ENCODE assay signal across 1 cellular context in genomic region chr6:32983493-32983848, GRCh38.
TF ChIP-seq lines count a peak whose summit lies in the region.

No MANE protein-coding gene starts in this region.

TF ChIP-seq in IMR-90, 13 proteins besides CTCF, POLR2A, EP300 and RAD21:
- TF ChIP-seq MAFK (IDR thresholded peaks at IDR 0.05; ENCODE audit: low read depth, low read length) (no peak), RFX5 (IDR thresholded peaks at IDR 0.05; ENCODE audit: low read depth, low read length) (no peak), CEBPB (IDR thresholded peaks at IDR 0.05; ENCODE audit: low read depth, low read length) (no peak), CHD1 (IDR thresholded peaks at IDR 0.05; ENCODE audit: low read depth, low read length) (no peak), RCOR1 (IDR thresholded peaks at IDR 0.05; ENCODE audit: insufficient replicate concordance, low read length) (no peak), MXI1 (IDR thresholded peaks at IDR 0.05; ENCODE audit: borderline replicate concordance, low read depth, low read length) (no peak)
